Comparison of ENCODE assay signal across 11 cellular contexts in the genomic region with DNA sequence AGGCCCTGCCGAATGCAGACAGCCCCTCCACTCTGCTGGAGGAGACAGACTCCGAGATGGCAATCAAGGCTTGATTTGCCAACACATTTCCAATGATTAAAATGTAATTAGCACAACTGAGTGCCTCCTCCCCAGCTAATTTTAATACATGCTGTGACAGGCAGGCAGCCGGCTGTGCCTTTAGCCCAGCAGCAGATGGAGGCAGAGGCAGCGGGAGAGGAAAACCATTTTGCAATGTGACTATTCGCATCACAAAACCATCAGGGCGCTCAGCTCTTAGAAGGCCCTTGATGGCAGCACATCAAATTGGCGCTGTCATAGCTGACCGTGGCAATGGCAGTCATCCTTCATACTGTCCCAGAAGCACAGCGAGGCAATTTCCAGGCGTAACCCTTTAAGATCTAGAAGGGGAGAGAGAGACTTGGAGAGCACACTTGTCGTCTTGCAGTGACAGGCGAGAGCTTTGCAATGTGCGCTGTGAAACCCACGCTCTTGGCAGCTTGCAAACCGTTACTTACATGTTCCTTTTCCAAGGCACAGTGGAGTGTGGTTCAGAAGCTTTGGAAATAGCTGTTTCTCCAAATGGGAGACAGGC.
DNase-seq lines count a peak whose midpoint lies in the region; ATAC-seq and TF ChIP-seq lines count a peak whose summit lies in the region.
"Had no signal": no experiment of that assay in that cellular context is flagged by ENCODE, and none has a peak within 500 bp of the region (broad histone marks: within the 10 kb centered on the region; RNA-seq: fewer than 3 reads in every experiment).

No MANE protein-coding gene starts in this region.

- H3K27me3 ChIP-seq in foreskin keratinocyte (peaks cover 5% of the 10 kb centered on the region), Peyer's patch (no peaks in the 10 kb centered on the region)

- no peak overlapping the region for H3K27ac ChIP-seq in foreskin keratinocyte
- H3K27ac ChIP-seq in Peyer's patch, result no peak overlapping the region

- H3K4me3 ChIP-seq in retinal pigment epithelial cell (ENCODE audit: low read length) (no peak overlapping the region), Peyer's patch (no peak overlapping the region)

- H3K4me1 ChIP-seq in foreskin keratinocyte (no peaks in the 10 kb centered on the region), Peyer's patch (no peaks in the 10 kb centered on the region)

- ATAC-seq in foreskin keratinocyte (no peak), GM21717 (IDR thresholded peaks at IDR 0.05; ENCODE audit: unreplicated experiment) (no peak)
- ATAC-seq: left colon had no signal

- TF ChIP-seq POLR2A in Peyer's patch (IDR thresholded peaks at IDR 0.05), result no peak

- peak; percentile 34 for TF ChIP-seq CTCF in foreskin keratinocyte (conservative IDR thresholded peaks at IDR 0.05)
- TF ChIP-seq CTCF in retinal pigment epithelial cell (conservative IDR thresholded peaks at IDR 0.05; ENCODE audit: low read depth, low read length), result peak; percentile 6
- no peak for TF ChIP-seq CTCF in Peyer's patch (IDR thresholded peaks at IDR 0.05)

- H3K9me3 ChIP-seq in Peyer's patch, result no peaks in the 10 kb centered on the region

- DNase-seq in NCI-H2107 treated with DMSO at 0.1 percent for 48 hours (lab: John Stamatoyannopoulos, UW; ENCODE audit: unreplicated experiment) (peak; percentile 69), NCI-H2107 (lab: John Stamatoyannopoulos, UW) (no peak), NCI-H526 treated with DMSO at 0.1 percent for 48 hours (lab: John Stamatoyannopoulos, UW) (peak; percentile 28), foreskin keratinocyte (no peak), retinal pigment epithelial cell (ENCODE audit: low read depth) (no peak), Peyer's patch (no peak), NCI-H2029 treated with DMSO at 0.1 percent for 48 hours (lab: John Stamatoyannopoulos, UW) (no peak)
- DNase-seq: DND-41, foreskin melanocyte, left colon had no signal

- H3K36me3 ChIP-seq in Peyer's patch, result no peaks in the 10 kb centered on the region

Comparison
In these comparisons a context has a peak if more than half of its experiments do, and no peak if none do; other contexts are left out.
1. DNase-seq: peak in NCI-H2107 treated with DMSO at 0.1 percent for 48 hours (single experiment) and NCI-H526 treated with DMSO at 0.1 percent for 48 hours (single experiment); none in NCI-H2107 (single experiment), foreskin keratinocyte (0 of 2), retinal pigment epithelial cell (single experiment), Peyer's patch (0 of 3) and NCI-H2029 treated with DMSO at 0.1 percent for 48 hours (single experiment).
2. CTCF ChIP-seq: peak in foreskin keratinocyte (single experiment) and retinal pigment epithelial cell (single experiment); none in Peyer's patch (0 of 6).